Comparison of ENCODE assay signal across 1 cellular context in the genomic region with DNA sequence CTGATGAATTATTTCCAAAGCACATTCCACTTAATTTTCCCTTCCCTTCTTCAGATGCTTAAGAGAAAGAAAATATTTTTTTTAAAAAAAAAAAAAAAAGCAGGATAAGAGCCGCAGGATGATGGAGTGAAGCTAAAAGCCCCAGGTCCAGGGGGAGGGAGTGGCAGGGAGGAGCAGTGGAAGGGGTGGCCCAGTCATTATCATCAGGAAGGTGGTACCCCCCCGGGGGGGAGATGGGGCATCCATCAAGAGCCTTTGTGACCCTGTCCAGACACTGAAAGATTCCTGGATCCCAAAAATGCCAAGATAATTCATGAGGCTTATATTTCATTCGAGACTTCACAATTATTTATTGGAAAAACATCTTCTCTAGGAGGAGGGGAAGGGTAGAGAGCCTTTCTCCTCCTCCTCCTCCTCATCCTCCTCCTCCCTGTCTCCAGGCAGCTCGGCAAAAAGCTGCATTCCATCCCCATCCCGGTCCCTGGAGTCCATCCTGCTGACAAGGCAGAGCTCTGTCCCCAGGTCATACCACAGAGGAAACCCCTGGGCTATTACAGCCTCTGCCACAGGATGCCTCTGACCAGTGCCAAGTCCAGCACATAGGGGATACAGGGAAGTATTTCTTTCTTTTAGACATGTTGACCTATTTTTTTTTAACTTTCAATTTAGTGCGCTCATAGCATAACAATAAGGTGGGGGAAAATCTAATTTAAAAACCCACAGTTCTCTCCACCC.
TF ChIP-seq lines count a peak whose summit lies in the region.

No MANE protein-coding gene starts in this region.

TF ChIP-seq in SK-N-SH treated with all-trans-retinoic acid at 6 μM for 48 hours, 23 proteins besides CTCF, POLR2A, EP300 and RAD21 (continued from another document):
- no peak for TF ChIP-seq PATZ1 (CRISPR knock-in tag; IDR thresholded peaks at IDR 0.05; ENCODE audit: borderline replicate concordance)
TF ChIP-seq in SK-N-SH treated with all-trans-retinoic acid at 6 μM for 48 hours: peak in this region for 0.
